In the genomic region with DNA sequence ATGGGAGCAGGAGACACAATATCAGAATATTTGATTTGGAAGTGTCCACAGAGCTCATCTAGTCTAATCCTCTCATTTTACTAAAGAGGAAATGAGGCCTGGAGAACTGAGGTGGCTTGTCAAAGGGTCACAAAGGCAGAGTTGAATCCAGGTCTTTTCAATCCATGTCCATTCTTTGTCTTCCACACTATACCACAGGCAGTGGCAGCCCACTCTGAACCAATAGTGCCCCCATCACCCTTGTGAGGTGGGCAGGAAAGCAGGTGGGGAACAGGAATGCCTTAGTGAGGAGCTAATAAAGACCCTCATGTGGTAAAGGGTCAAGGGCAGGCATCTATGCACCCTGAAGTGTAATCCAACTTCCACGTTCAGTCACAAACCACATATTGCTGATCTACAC, we compare ENCODE assay signal across 18 cellular contexts.
"Had no signal": no experiment of that assay in that cellular context is flagged by ENCODE, and none has a peak within 500 bp of the region (broad histone marks: within the 10 kb centered on the region; RNA-seq: fewer than 3 reads in every experiment).

No MANE protein-coding gene starts in this region.

- H3K4me3 ChIP-seq: adrenal gland, SK-N-MC had no signal

- H3K27me3 ChIP-seq: adrenal gland had no signal

- H3K27ac ChIP-seq: adrenal gland, SK-N-MC had no signal

- H3K36me3 ChIP-seq: adrenal gland had no signal

- DNase-seq: activated CD4-positive, alpha-beta T cell treated with anti-CD3 and anti-CD28 coated beads for 36 hours; activated CD8-positive, alpha-beta memory T cell treated with anti-CD3 and anti-CD28 coated beads, Interleukin-2, amount 50 U/mL, for 4 hours; activated CD8-positive, alpha-beta T cell treated with anti-CD3 and anti-CD28 coated beads for 36 hours; activated naive CD4-positive, alpha-beta T cell treated with anti-CD3 and anti-CD28 coated beads, Interleukin-2, amount 50 U/mL, for 16 hours; activated naive CD8-positive, alpha-beta T cell treated with anti-CD3 and anti-CD28 coated beads, Interleukin-2, amount 10 ng/mL, durations not matched to agents 7 days and 5 days; activated T-cell treated with anti-CD3 and anti-CD28 coated beads, Interleukin-2, amount 50 U/mL, for 72 hours; adrenal gland; anterior cingulate cortex; cerebellar nuclear complex; MM.1S; NCI-H1048; NCI-H146; NCI-H69; NK-92 treated with Interleukin-12 subunit alpha and Interleukin-12 subunit beta, amount 100 ng/mL, for 24 hours; T-cell; T-helper 2 cell; T1000 had no signal

- H3K9me3 ChIP-seq: adrenal gland had no signal

- ATAC-seq: activated CD8-positive, alpha-beta T cell treated with anti-CD3 and anti-CD28 coated beads for 36 hours; T-cell had no signal
